ENCODE assay signal across 12 cellular contexts in genomic region chr4:76697129-76697803, GRCh38.
A peak's percentile ranks its signal among the peaks of the same experiment; 100 is the strongest.
DNase-seq lines count a peak whose midpoint lies in the region; ATAC-seq and TF ChIP-seq lines count a peak whose summit lies in the region.
"Had no signal": no experiment of that assay in that cellular context is flagged by ENCODE, and none has a peak within 500 bp of the region (broad histone marks: within the 10 kb centered on the region; RNA-seq: fewer than 3 reads in every experiment).

No MANE protein-coding gene starts in this region.

- peak overlapping the region; percentile 9 for H3K4me3 Mint-ChIP-seq in activated CD8-positive, alpha-beta memory T cell treated with anti-CD3 and anti-CD28 coated beads, Interleukin-2, amount 10 ng/mL, durations not matched to agents 7 days and 5 days
- H3K4me3 Mint-ChIP-seq in type B pancreatic cell (no peak overlapping the region), chondrocyte (ENCODE audit: unreplicated experiment) (no peak overlapping the region)

- H3K27ac Mint-ChIP-seq in activated CD8-positive, alpha-beta memory T cell treated with anti-CD3 and anti-CD28 coated beads, Interleukin-2, amount 10 ng/mL, durations not matched to agents 7 days and 5 days = peak overlapping the region; percentile 70
- H3K27ac Mint-ChIP-seq in type B pancreatic cell = no peak overlapping the region
- H3K27ac Mint-ChIP-seq in chondrocyte (ENCODE audit: unreplicated experiment) = no peak overlapping the region

- no peak overlapping the region for H3K4me3 ChIP-seq in transverse colon
- H3K4me3 ChIP-seq: K562, left lung had no signal

- H3K36me3 Mint-ChIP-seq in activated CD8-positive, alpha-beta memory T cell treated with anti-CD3 and anti-CD28 coated beads, Interleukin-2, amount 10 ng/mL, durations not matched to agents 7 days and 5 days = no peaks in the 10 kb centered on the region
- H3K36me3 Mint-ChIP-seq in type B pancreatic cell (peaks cover 3% of the 10 kb centered on the region), chondrocyte (ENCODE audit: low read depth) (peaks cover 2% of the 10 kb centered on the region)

- WGBS in transverse colon (ENCODE audit: low coverage in 1 of 2), 2 donors = 67 to 74% methylated on average over 3 of the region's 3 CpGs

- intact Hi-C loops in transverse colon (cut with DNase I; ENCODE audit: low total_unique reads) = no loop called here

- H3K9me3 Mint-ChIP-seq in activated CD8-positive, alpha-beta memory T cell treated with anti-CD3 and anti-CD28 coated beads, Interleukin-2, amount 10 ng/mL, durations not matched to agents 7 days and 5 days (ENCODE audit: low read depth) = no peaks in the 10 kb centered on the region
- H3K9me3 Mint-ChIP-seq in type B pancreatic cell = no peaks in the 10 kb centered on the region
- no peaks in the 10 kb centered on the region for H3K9me3 Mint-ChIP-seq in chondrocyte (ENCODE audit: low read depth)

- peaks cover 41% of the 10 kb centered on the region for H3K27me3 Mint-ChIP-seq in activated CD8-positive, alpha-beta memory T cell treated with anti-CD3 and anti-CD28 coated beads, Interleukin-2, amount 10 ng/mL, durations not matched to agents 7 days and 5 days
- H3K27me3 Mint-ChIP-seq in type B pancreatic cell = peaks cover 3% of the 10 kb centered on the region
- H3K27me3 Mint-ChIP-seq in chondrocyte (ENCODE audit: low read depth) = no peaks in the 10 kb centered on the region

- peak; percentile 69 for ATAC-seq in activated CD8-positive, alpha-beta memory T cell treated with anti-CD3 and anti-CD28 coated beads, Interleukin-2, amount 10 ng/mL, durations not matched to agents 7 days and 5 days
- ATAC-seq in HG02571 (IDR thresholded peaks at IDR 0.05; ENCODE audit: unreplicated experiment) (peak; percentile 91), HG03457 (IDR thresholded peaks at IDR 0.05; ENCODE audit: unreplicated experiment) (peak; percentile 67)
- ATAC-seq: K562, left lung, sciatic nerve had no signal

- peaks cover 9% of the 10 kb centered on the region for H3K4me1 Mint-ChIP-seq in activated CD8-positive, alpha-beta memory T cell treated with anti-CD3 and anti-CD28 coated beads, Interleukin-2, amount 10 ng/mL, durations not matched to agents 7 days and 5 days
- H3K4me1 Mint-ChIP-seq in type B pancreatic cell (ENCODE audit: unreplicated experiment) (peaks cover 64% of the 10 kb centered on the region), chondrocyte (ENCODE audit: low read depth) (peaks cover 30% of the 10 kb centered on the region)

- DNase-seq in activated CD8-positive, alpha-beta memory T cell treated with anti-CD3 and anti-CD28 coated beads, Interleukin-2, amount 10 ng/mL, durations not matched to agents 7 days and 5 days = no peak
- no peak for DNase-seq in activated CD8-positive, alpha-beta memory T cell treated with anti-CD3 and anti-CD28 coated beads for 24 hours
- DNase-seq in type B pancreatic cell (ENCODE audit: extremely low spot score, unreplicated experiment) (no peak), transverse colon (no peak), chondrocyte (ENCODE audit: low spot score) (no peak)
- DNase-seq in stimulated activated naive CD4-positive, alpha-beta T cell (lab: John Stamatoyannopoulos, UW) = no peak
- DNase-seq: left lung, NCI-H774 had no signal

- no peak for TF ChIP-seq EP300 in transverse colon (IDR thresholded peaks at IDR 0.05; ENCODE audit: low read depth)

- no peak for TF ChIP-seq POLR2A in transverse colon (IDR thresholded peaks at IDR 0.05)

- no peaks in the 10 kb centered on the region for H3K36me3 ChIP-seq in transverse colon
- H3K36me3 ChIP-seq: left lung had no signal

- H3K27me3 ChIP-seq in transverse colon = no peaks in the 10 kb centered on the region

- TF ChIP-seq CTCF in type B pancreatic cell (conservative IDR thresholded peaks at IDR 0.05) (peak; percentile 28), transverse colon (IDR thresholded peaks at IDR 0.05) (no peak), chondrocyte (IDR thresholded peaks at IDR 0.05) (no peak)

- in situ Hi-C loops in transverse colon (cut with MboI; ENCODE audit: low pct_ligation_motif_present in 1 of 4, low pct_unique_long_range_greater_than_20kb in 1 of 4, low sequenced_read_pairs in 3 of 4) = no loop called here

- no peaks in the 10 kb centered on the region for H3K9me3 ChIP-seq in transverse colon
- H3K9me3 ChIP-seq: left lung had no signal

- H3K27ac ChIP-seq in transverse colon = no peak overlapping the region
- H3K27ac ChIP-seq: left lung had no signal

- H3K4me1 ChIP-seq in transverse colon = peaks cover 10 to 63% (median 23%) of the 10 kb centered on the region in 4 donors
- H3K4me1 ChIP-seq: left lung had no signal

- CTCF ChIA-PET in activated CD8-positive, alpha-beta memory T cell treated with anti-CD3 and anti-CD28 coated beads, Interleukin-2, amount 10 ng/mL, durations not matched to agents 7 days and 5 days (lab: Charles Lee) = no interaction called here
